ENCODE assay signal across 24 cellular contexts in the genomic region with DNA sequence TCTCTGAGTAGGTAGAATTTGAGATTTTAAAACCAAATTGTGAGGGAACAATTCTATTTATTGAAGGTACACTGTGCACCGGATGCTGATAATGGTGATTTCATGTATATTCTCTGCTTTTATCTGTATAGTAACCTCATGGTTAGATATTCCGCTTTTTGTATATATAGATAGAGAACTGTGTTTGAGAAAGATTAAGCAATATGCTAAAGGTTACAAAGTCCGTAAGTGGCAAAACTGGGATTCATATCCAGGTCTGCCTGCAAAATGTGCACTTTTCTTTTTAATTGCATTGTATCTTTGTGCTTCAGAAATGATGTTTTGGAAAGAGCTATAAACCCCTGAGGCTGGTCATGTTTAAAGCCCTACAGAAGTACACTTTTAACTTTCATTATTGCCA.
"Had no signal": no experiment of that assay in that cellular context is flagged by ENCODE, and none has a peak within 500 bp of the region (broad histone marks: within the 10 kb centered on the region; RNA-seq: fewer than 3 reads in every experiment).

No MANE protein-coding gene starts in this region.

- H3K4me3 ChIP-seq: ascending aorta, cardiac muscle cell, SJCRH30, SK-N-MC had no signal

- H3K36me3 ChIP-seq: ascending aorta, cardiac muscle cell, SJCRH30 had no signal

- FAIRE-seq: TTC549 had no signal

- H3K27ac ChIP-seq: ascending aorta, cardiac muscle cell, SJCRH30, SK-N-MC had no signal

- DNase-seq: activated CD4-positive, alpha-beta T cell treated with anti-CD3 and anti-CD28 coated beads, Interleukin-2, amount 10 ng/mL, durations not matched to agents 24 days and 14 days; activated CD4-positive, alpha-beta T cell treated with anti-CD3 and anti-CD28 coated beads, Interleukin-2, amount 50 U/mL, for 4 hours; activated CD8-positive, alpha-beta T cell treated with anti-CD3 and anti-CD28 coated beads for 36 hours; activated effector memory CD4-positive, alpha-beta T cell treated with anti-CD3 and anti-CD28 coated beads, Interleukin-2, amount 50 U/mL, for 16 hours; activated naive CD4-positive, alpha-beta T cell; activated naive CD4-positive, alpha-beta T cell treated with anti-CD3 and anti-CD28 coated beads, Interleukin-2, amount 50 U/mL, for 16 hours; activated naive CD8-positive, alpha-beta T cell treated with anti-CD3 and anti-CD28 coated beads, Interleukin-2, amount 10 ng/mL, durations not matched to agents 7 days and 5 days; activated T-cell treated with anti-CD3 and anti-CD28 coated beads, Interleukin-2, amount 50 U/mL, for 1 hour; activated T-cell treated with anti-CD3 and anti-CD28 coated beads, Interleukin-2, amount 50 U/mL, for 72 hours; amygdala; cerebellar nuclear complex; Karpas-422; NCI-H1105; NCI-H1417 treated with DMSO at 0.1 percent for 48 hours; NCI-H1694; NCI-H1930; NCI-H345; NCI-H524 treated with DMSO at 0.1 percent for 48 hours; SHP77; SJCRH30 had no signal

- H3K4me1 ChIP-seq: ascending aorta, SJCRH30 had no signal

- H3K9me3 ChIP-seq: ascending aorta, SJCRH30 had no signal

- H3K27me3 ChIP-seq: ascending aorta, cardiac muscle cell, SJCRH30 had no signal
